In genomic region chr3:45105855-45106655, GRCh38 we compare ENCODE assay signal across 8 cellular contexts. TPM values are rescaled to one million over a fixed set of nuclear protein-coding genes. Genes with fewer than 3 reads are reported as not detected.
DNase-seq lines count a peak whose midpoint lies in the region; ATAC-seq and TF ChIP-seq lines count a peak whose summit lies in the region.

No MANE protein-coding gene starts in this region.

- TF ChIP-seq POLR2A in tibial nerve (IDR thresholded peaks at IDR 0.05) = no peak

- POLR2A ChIA-PET in AG04449 (lab: Yijun Ruan, JAX) = interaction anchor here (0.9 to 1.4 kb wide), 2 partner anchors 14 to 18 kb away, joined by 3 to 12 read pairs; no protein-coding TSS in a partner anchor

- TF ChIP-seq CTCF in AG04449 (IDR thresholded peaks at IDR 0.05; ENCODE audit: insufficient read depth, low read length, missing control alignments) (no peak), tibial nerve (IDR thresholded peaks at IDR 0.05) (no peak)

- H3K4me1 ChIP-seq in tibial nerve = no peaks in the 10 kb centered on the region

- peak; percentile 41 for DNase-seq in AG04449 (ENCODE audit: low read depth, low spot score)
- peak; percentile 2 for DNase-seq in NCI-H69 (lab: John Stamatoyannopoulos, UW)
- DNase-seq in activated T-cell treated with anti-CD3 and anti-CD28 coated beads, Interleukin-2, amount 50 U/mL, for 48 hours = peak; percentile 82 to 84
- peak; percentile 70 for DNase-seq in kidney glomerular epithelial cell (lab: John Stamatoyannopoulos, UW)
- DNase-seq in NOMO-1 treated with DMSO at 0.1 percent for 48 hours (lab: John Stamatoyannopoulos, UW; ENCODE audit: unreplicated experiment) = no peak
- no peak for DNase-seq in tibial nerve (ENCODE audit: low spot score in 2 of 2)
- no peak for DNase-seq in HPDE6-E6E7 (ENCODE audit: extremely low spot score)

- ATAC-seq in GM21717 (IDR thresholded peaks at IDR 0.05; ENCODE audit: unreplicated experiment) = no peak

- no peaks in the 10 kb centered on the region for H3K9me3 ChIP-seq in tibial nerve

- no peak for TF ChIP-seq EP300 in tibial nerve (IDR thresholded peaks at IDR 0.05)

- WGBS in tibial nerve, 2 donors = 61 to 63% methylated on average over 5 of the region's 5 CpGs

- H3K27me3 ChIP-seq in tibial nerve = no peaks in the 10 kb centered on the region

- no peaks in the 10 kb centered on the region for H3K36me3 ChIP-seq in tibial nerve

- no peak overlapping the region for H3K4me3 ChIP-seq in AG04449 (ENCODE audit: low read depth, low read length)
- no peak overlapping the region for H3K4me3 ChIP-seq in tibial nerve

- no peak overlapping the region for H3K27ac ChIP-seq in tibial nerve

- CTCF ChIA-PET in AG04449 (lab: Yijun Ruan, JAX) = interaction anchor here (1.0 to 1.6 kb wide), 5 partner anchors 9 to 104 kb away, joined by 3 to 4 read pairs (median 4); no protein-coding TSS in a partner anchor

RNA-seq across cellular contexts. Expression of gene CDCP1, which starts 40.1 kb away (rescaled TPM):
- total RNA-seq in tibial nerve = 1 to 10 TPM in 2 of 4 donors, under 1 TPM in 2; 0.20 to 3.0 (median 1.2) TPM

Comparison
In these comparisons a context has a peak if more than half of its experiments do, and no peak if none do; other contexts are left out.
1. DNase-seq: peak in AG04449 (single experiment), NCI-H69 (single experiment), activated T-cell treated with anti-CD3 and anti-CD28 coated beads, Interleukin-2, amount 50 U/mL, for 48 hours (2 of 2) and kidney glomerular epithelial cell (single experiment); none in NOMO-1 treated with DMSO at 0.1 percent for 48 hours (single experiment), tibial nerve (0 of 2) and HPDE6-E6E7 (single experiment).